ENCODE assay signal across 8 cellular contexts in genomic region chr3:189355481-189356201, GRCh38.
DNase-seq lines count a peak whose midpoint lies in the region; ATAC-seq, FAIRE-seq and TF ChIP-seq lines count a peak whose summit lies in the region.

No MANE protein-coding gene starts in this region.

- peaks cover 12% of the 10 kb centered on the region for H3K4me1 ChIP-seq in GM23338 (ENCODE audit: insufficient read depth)
- no peaks in the 10 kb centered on the region for H3K4me1 ChIP-seq in pancreas

- no peaks in the 10 kb centered on the region for H3K9me3 ChIP-seq in pancreas

- no peak for TF ChIP-seq CTCF in GM23338 (conservative IDR thresholded peaks at IDR 0.05; ENCODE audit: low read depth in 2 of 2)
- TF ChIP-seq CTCF in pancreas (IDR thresholded peaks at IDR 0.05): no peak

- H3K4me3 ChIP-seq in GM23338 (no peak overlapping the region), pancreas (no peak overlapping the region)

- 69 to 77% methylated on average over 6 of the region's 6 CpGs for WGBS in pancreas, 2 donors

- peak overlapping the region; percentile 14; the same call in 1 of the 2 replicates for H3K4me2 ChIP-seq in GM23338

- H3K79me2 ChIP-seq in GM23338 (replicated peaks; ENCODE audit: insufficient read depth): no peaks in the 10 kb centered on the region

- no peaks in the 10 kb centered on the region for H3K9me3 Mint-ChIP-seq in GM23338

- H3F3A ChIP-seq in GM23338 (replicated peaks; ENCODE audit: low read depth): no peaks in the 10 kb centered on the region

- peak overlapping the region; percentile 34; the same call in 1 of the 2 replicates for H3K27ac Mint-ChIP-seq in GM23338

- peak; percentile 99 for ATAC-seq in GM23338
- ATAC-seq in pancreas: peak in 3 of 4 donors; percentile 16 to 38 (median 16)
- ATAC-seq in GM21367 (IDR thresholded peaks at IDR 0.05; ENCODE audit: unreplicated experiment): no peak
- ATAC-seq in HG02623 (IDR thresholded peaks at IDR 0.05; ENCODE audit: unreplicated experiment): no peak

- no peaks in the 10 kb centered on the region for H4K20me1 ChIP-seq in GM23338 (replicated peaks; ENCODE audit: insufficient read depth)

- peaks cover 2% of the 10 kb centered on the region for H3K27me3 Mint-ChIP-seq in GM23338 (ENCODE audit: insufficient read depth, low read depth, poor library complexity)

- peak overlapping the region; percentile 94 for H2AFZ ChIP-seq in GM23338

- peak overlapping the region; percentile 34 for H3K27ac ChIP-seq in GM23338 (ENCODE audit: low read depth)
- H3K27ac ChIP-seq in pancreas: no peak overlapping the region

- DNase-seq in GM23338 (ENCODE audit: low spot score): peak; percentile 44
- peak; percentile 94 for DNase-seq in SW480 (ENCODE audit: low spot score)
- peak; percentile 2 for DNase-seq in effector CD8-positive, alpha-beta T cell (lab: John Stamatoyannopoulos, UW)
- DNase-seq in pancreas: no peak
- no peak for DNase-seq in OCI-M1 (lab: John Stamatoyannopoulos, UW)
- DNase-seq in amniotic stem cell (lab: John Stamatoyannopoulos, UW): no peak

- H3K36me3 ChIP-seq in GM23338 (ENCODE audit: insufficient read depth): no peaks in the 10 kb centered on the region
- no peaks in the 10 kb centered on the region for H3K36me3 ChIP-seq in pancreas

- H3K27me3 ChIP-seq in GM23338 (ENCODE audit: insufficient read depth) (no peaks in the 10 kb centered on the region), pancreas (no peaks in the 10 kb centered on the region)

- FAIRE-seq in pancreas (lab: Jason Lieb, UNC): no peak

- intact Hi-C loops in pancreas (cut with DNase I): no loop called here

- no peaks in the 10 kb centered on the region for H3K36me3 Mint-ChIP-seq in GM23338 (ENCODE audit: low read depth)

- H3K9me2 ChIP-seq in GM23338 (ENCODE audit: insufficient read depth): no peaks in the 10 kb centered on the region

- H3K4me1 Mint-ChIP-seq in GM23338: peaks cover 12% of the 10 kb centered on the region

- H3K4me3 Mint-ChIP-seq in GM23338: no peak overlapping the region

TF ChIP-seq in GM23338, 12 proteins besides CTCF, POLR2A, EP300 and RAD21:
- TF ChIP-seq EZH2phosphoT487 (IDR thresholded peaks at IDR 0.05; ENCODE audit: unreplicated experiment) (no peak), ZNF114 (CRISPR knock-in tag; IDR thresholded peaks at IDR 0.05) (no peak)

Comparison
In these comparisons a context has a peak if more than half of its experiments do, and no peak if none do; other contexts are left out.
1. ATAC-seq: peak in GM23338 (single experiment) and pancreas (3 of 4); none in GM21367 (single experiment) and HG02623 (single experiment).
2. DNase-seq: peak in GM23338 (single experiment), SW480 (single experiment) and effector CD8-positive, alpha-beta T cell (single experiment); none in pancreas (0 of 6), OCI-M1 (single experiment) and amniotic stem cell (single experiment).